14 cellular contexts compared by ENCODE assay signal in genomic region chr15:64898406-64898805, GRCh38. TPM values are rescaled to one million over a fixed set of nuclear protein-coding genes. Genes with fewer than 3 reads are reported as not detected.
DNase-seq lines count a peak whose midpoint lies in the region; FAIRE-seq and TF ChIP-seq lines count a peak whose summit lies in the region.
"Had no signal": no experiment of that assay in that cellular context is flagged by ENCODE, and none has a peak within 500 bp of the region (broad histone marks: within the 10 kb centered on the region; RNA-seq: fewer than 3 reads in every experiment).

No MANE protein-coding gene starts in this region.

- H3K4me2 ChIP-seq in BLaER1 treated with 17β-estradiol and CSF1 and Interleukin-3, amounts not matched to agents 10 nM and 100 nM = peak overlapping the region in 6 of 11 experiments; percentile 94 to 98 (median 97); a peak in 11 of 22 replicates
- no peak overlapping the region for H3K4me2 ChIP-seq in OCI-LY3 (ENCODE audit: low read length)
- no peak overlapping the region for H3K4me2 ChIP-seq in hepatocyte

- H3K27ac ChIP-seq in BLaER1 treated with 17β-estradiol and CSF1 and Interleukin-3, amounts not matched to agents 10 nM and 100 nM = peak overlapping the region in 9 of 11 experiments; percentile 88 to 99 (median 96); a peak in 9 of 22 replicates
- H3K27ac ChIP-seq in OCI-LY3 (ENCODE audit: low read length) (peak overlapping the region; percentile 99; the same call in 1 of the 2 replicates), hepatocyte (peak overlapping the region; percentile 98), small intestine (ENCODE audit: low read depth in 1 of 2, low read length in 1 of 2) (peak overlapping the region; percentile 22 to 91)
- H3K27ac ChIP-seq: C4-2B had no signal

- no peak for DNase-seq in hepatocyte (ENCODE audit: low spot score)
- no peak for DNase-seq in small intestine
- no peak for DNase-seq in NCI-H128 (lab: John Stamatoyannopoulos, UW; ENCODE audit: unreplicated experiment)
- no peak for DNase-seq in HUDEP-2 (lab: John Stamatoyannopoulos, UW; ENCODE audit: unreplicated experiment in 76 of 76)
- no peak for DNase-seq in activated CD8-positive, alpha-beta memory T cell treated with anti-CD3 and anti-CD28 coated beads, Interleukin-2, amount 50 U/mL, for 48 hours
- no peak for DNase-seq in dedifferentiated amniotic fluid mesenchymal stem cell (ENCODE audit: extremely low spot score)
- DNase-seq: hypothalamus, NCI-H1105 treated with DMSO at 0.1 percent for 48 hours, NCI-H226 had no signal

- no peak overlapping the region for H3K4me3 ChIP-seq in BLaER1 treated with 17β-estradiol and CSF1 and Interleukin-3, amounts not matched to agents 10 nM and 100 nM
- no peak overlapping the region for H3K4me3 ChIP-seq in OCI-LY3 (ENCODE audit: low read length)
- H3K4me3 ChIP-seq in hepatocyte = no peak overlapping the region
- H3K4me3 ChIP-seq in small intestine (ENCODE audit: low read depth in 1 of 2, low read length in 2 of 2) = no peak overlapping the region
- H3K4me3 ChIP-seq: SJSA1 had no signal

- TF ChIP-seq CTCF in OCI-LY3 (IDR thresholded peaks at IDR 0.05; ENCODE audit: low read depth, low read length) (no peak), hepatocyte (IDR thresholded peaks at IDR 0.05; ENCODE audit: poor library complexity) (no peak)

- no peaks in the 10 kb centered on the region for H4K20me1 ChIP-seq in BLaER1 treated with 17β-estradiol and CSF1 and Interleukin-3, amounts not matched to agents 10 nM and 100 nM
- H4K20me1 ChIP-seq in OCI-LY3 (ENCODE audit: insufficient read depth, low read length) = no peaks in the 10 kb centered on the region
- H4K20me1 ChIP-seq in hepatocyte (ENCODE audit: insufficient read depth, poor library complexity, severe bottlenecking) = no peaks in the 10 kb centered on the region

- no peak overlapping the region for H2AFZ ChIP-seq in OCI-LY3 (ENCODE audit: low read depth, low read length)
- no peak overlapping the region for H2AFZ ChIP-seq in hepatocyte

- H3K27me3 ChIP-seq in BLaER1 treated with 17β-estradiol and CSF1 and Interleukin-3, amounts not matched to agents 10 nM and 100 nM = no peaks in the 10 kb centered on the region
- H3K27me3 ChIP-seq in OCI-LY3 (ENCODE audit: low read depth, low read length) (no peaks in the 10 kb centered on the region), hepatocyte (no peaks in the 10 kb centered on the region), small intestine (ENCODE audit: control insufficient read depth in 2 of 2, insufficient read depth in 2 of 2, low read length in 2 of 2) (no peaks in the 10 kb centered on the region)
- H3K27me3 ChIP-seq: neutrophil, SJSA1 had no signal

- WGBS in hepatocyte (ENCODE audit: low lambda C conversion rate, missing lambda C conversion rate) = 91% methylated on average over 4 of the region's 4 CpGs
- 87 to 91% (median 88%) methylated on average over 4 of the region's 4 CpGs for WGBS in small intestine, 3 donors

- H3K4me1 ChIP-seq in BLaER1 treated with 17β-estradiol and CSF1 and Interleukin-3, amounts not matched to agents 10 nM and 100 nM = peaks cover 44 to 82% (median 52%) of the 10 kb centered on the region in 10 experiments
- peaks cover 57% of the 10 kb centered on the region for H3K4me1 ChIP-seq in OCI-LY3 (ENCODE audit: low read length)
- peaks cover 26% of the 10 kb centered on the region for H3K4me1 ChIP-seq in hepatocyte (ENCODE audit: insufficient read depth)
- peaks cover 0 to 25% of the 10 kb centered on the region in 2 donors for H3K4me1 ChIP-seq in small intestine (ENCODE audit: control insufficient read depth in 2 of 2, insufficient read depth in 1 of 2, low read depth in 1 of 2, low read length in 1 of 2)

- H3K9me3 ChIP-seq in BLaER1 treated with 17β-estradiol and CSF1 and Interleukin-3, amounts not matched to agents 10 nM and 100 nM (replicated peaks in 1 of 11) = peaks cover 11 to 15% (median 12%) of the 10 kb centered on the region in 11 experiments
- peaks cover 12% of the 10 kb centered on the region; the same call in 1 of the 2 replicates for H3K9me3 ChIP-seq in OCI-LY3 (ENCODE audit: insufficient read depth, low read length)
- no peaks in the 10 kb centered on the region for H3K9me3 ChIP-seq in hepatocyte (ENCODE audit: low read depth)
- H3K9me3 ChIP-seq in small intestine (ENCODE audit: control insufficient read depth, low read depth) = no peaks in the 10 kb centered on the region
- H3K9me3 ChIP-seq: neutrophil had no signal

- H3K36me3 ChIP-seq in BLaER1 treated with 17β-estradiol and CSF1 and Interleukin-3, amounts not matched to agents 10 nM and 100 nM = peaks cover 0 to 9% (median 0%) of the 10 kb centered on the region in 11 experiments; a peak in 4 of 22 replicates
- peaks cover 9% of the 10 kb centered on the region for H3K36me3 ChIP-seq in OCI-LY3 (replicated peaks; ENCODE audit: low read depth, low read length)
- H3K36me3 ChIP-seq in hepatocyte (replicated peaks; ENCODE audit: insufficient read depth, low read depth) = no peaks in the 10 kb centered on the region
- H3K36me3 ChIP-seq in small intestine (ENCODE audit: control insufficient read depth in 2 of 2, insufficient read depth in 2 of 2, low read length in 2 of 2) = no peaks in the 10 kb centered on the region
- H3K36me3 ChIP-seq: neutrophil, SJSA1 had no signal

- peak overlapping the region in 3 of 11 experiments; percentile 52 to 85 (median 81); a peak in 4 of 22 replicates for H3K9ac ChIP-seq in BLaER1 treated with 17β-estradiol and CSF1 and Interleukin-3, amounts not matched to agents 10 nM and 100 nM
- H3K9ac ChIP-seq in OCI-LY3 (ENCODE audit: low read length) = no peak overlapping the region

- H3K79me2 ChIP-seq in OCI-LY3 (ENCODE audit: low read length) (no peaks in the 10 kb centered on the region), hepatocyte (no peaks in the 10 kb centered on the region)

- FAIRE-seq in small intestine (lab: Jason Lieb, UNC) = no peak

- no peaks in the 10 kb centered on the region for H3K9me2 ChIP-seq in hepatocyte (replicated peaks; ENCODE audit: insufficient read depth)

RNA-seq across cellular contexts. Expression of gene ANKDD1A, which starts 13.3 kb away (rescaled TPM):
- 1.8 and 3.6 TPM in 2 replicates for total RNA-seq in hepatocyte
- polyA plus RNA-seq in hepatocyte (5.8 and 6.1 TPM in 2 replicates), small intestine (1 to 10 TPM in 1 of 3 donors, under 1 TPM in 1, not detected in 1; 0.81 to 1.7 TPM)

RNA-seq across cellular contexts. Expression of gene PLEKHO2, which starts 56.7 kb away (rescaled TPM):
- 12.4 and 12.7 TPM in 2 replicates for total RNA-seq in hepatocyte
- polyA plus RNA-seq in hepatocyte (15.1 and 19.7 TPM in 2 replicates), small intestine (10 to 100 TPM in 1 of 3 donors, 1 to 10 TPM in 2; 1.3 to 17.8 (median 9.2) TPM)

Comparison
In these comparisons a context has a peak if more than half of its experiments do, and no peak if none do; other contexts are left out.
1. H3K4me2 ChIP-seq: peak in BLaER1 treated with 17β-estradiol and CSF1 and Interleukin-3, amounts not matched to agents 10 nM and 100 nM (6 of 11); none in OCI-LY3 (single experiment) and hepatocyte (single experiment).
2. Peak in every context shown above with its lines, with median percentiles within 50 percentile points of each other: H3K27ac ChIP-seq.